1 cellular context compared by ENCODE assay signal in genomic region chr12:53180270-53180930, GRCh38.
TF ChIP-seq lines count a peak whose summit lies in the region.

Gene CSAD (minus strand): TSS chr12:53180925. CDS start chr12:53173470, 7,455 bp downstream.
A gene with protein sequence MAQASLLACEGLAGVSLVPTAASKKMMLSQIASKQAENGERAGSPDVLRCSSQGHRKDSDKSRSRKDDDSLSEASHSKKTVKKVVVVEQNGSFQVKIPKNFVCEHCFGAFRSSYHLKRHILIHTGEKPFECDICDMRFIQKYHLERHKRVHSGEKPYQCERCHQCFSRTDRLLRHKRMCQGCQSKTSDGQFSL (plus strand): TSS chr12:53180722. CDS start chr12:53181984, 1,262 bp downstream.

TF ChIP-seq in HepG2, 621 proteins besides CTCF, POLR2A, EP300 and RAD21 (continued from another document and continues in another):
- TF ChIP-seq, protein P1, sequence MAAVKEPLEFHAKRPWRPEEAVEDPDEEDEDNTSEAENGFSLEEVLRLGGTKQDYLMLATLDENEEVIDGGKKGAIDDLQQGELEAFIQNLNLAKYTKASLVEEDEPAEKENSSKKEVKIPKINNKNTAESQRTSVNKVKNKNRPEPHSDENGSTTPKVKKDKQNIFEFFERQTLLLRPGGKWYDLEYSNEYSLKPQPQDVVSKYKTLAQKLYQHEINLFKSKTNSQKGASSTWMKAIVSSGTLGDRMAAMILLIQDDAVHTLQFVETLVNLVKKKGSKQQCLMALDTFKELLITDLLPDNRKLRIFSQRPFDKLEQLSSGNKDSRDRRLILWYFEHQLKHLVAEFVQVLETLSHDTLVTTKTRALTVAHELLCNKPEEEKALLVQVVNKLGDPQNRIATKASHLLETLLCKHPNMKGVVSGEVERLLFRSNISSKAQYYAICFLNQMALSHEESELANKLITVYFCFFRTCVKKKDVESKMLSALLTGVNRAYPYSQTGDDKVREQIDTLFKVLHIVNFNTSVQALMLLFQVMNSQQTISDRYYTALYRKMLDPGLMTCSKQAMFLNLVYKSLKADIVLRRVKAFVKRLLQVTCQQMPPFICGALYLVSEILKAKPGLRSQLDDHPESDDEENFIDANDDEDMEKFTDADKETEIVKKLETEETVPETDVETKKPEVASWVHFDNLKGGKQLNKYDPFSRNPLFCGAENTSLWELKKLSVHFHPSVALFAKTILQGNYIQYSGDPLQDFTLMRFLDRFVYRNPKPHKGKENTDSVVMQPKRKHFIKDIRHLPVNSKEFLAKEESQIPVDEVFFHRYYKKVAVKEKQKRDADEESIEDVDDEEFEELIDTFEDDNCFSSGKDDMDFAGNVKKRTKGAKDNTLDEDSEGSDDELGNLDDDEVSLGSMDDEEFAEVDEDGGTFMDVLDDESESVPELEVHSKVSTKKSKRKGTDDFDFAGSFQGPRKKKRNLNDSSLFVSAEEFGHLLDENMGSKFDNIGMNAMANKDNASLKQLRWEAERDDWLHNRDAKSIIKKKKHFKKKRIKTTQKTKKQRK (IDR thresholded peaks at IDR 0.05; ENCODE audit: low read length) = no peak
- TF ChIP-seq ELF1 (CRISPR knock-in tag; IDR thresholded peaks at IDR 0.05) (peak; percentile 92), ASH2L (IDR thresholded peaks at IDR 0.05; ENCODE audit: insufficient read length, low read depth, low read length) (peak; percentile 77), SIX1 (CRISPR knock-in tag; IDR thresholded peaks at IDR 0.05; ENCODE audit: borderline replicate concordance) (no peak), ZNF225 (CRISPR knock-in tag; IDR thresholded peaks at IDR 0.05) (no peak), ZNF235 (CRISPR knock-in tag; IDR thresholded peaks at IDR 0.05; ENCODE audit: borderline replicate concordance) (peak; percentile 13; the same call in 1 of the 2 replicates), POLR2G (IDR thresholded peaks at IDR 0.05; ENCODE audit: low read depth, low read length) (peak; percentile 90), MAZ (IDR thresholded peaks at IDR 0.05; ENCODE audit: borderline replicate concordance, low read depth, low read length) (peak; percentile 95), MAZ (CRISPR knock-in tag; IDR thresholded peaks at IDR 0.05; ENCODE audit: low read depth) (peak; percentile 98), ZNF142 (CRISPR knock-in tag; IDR thresholded peaks at IDR 0.05) (no peak; the same call in 1 of the 2 replicates), ZNF30 (CRISPR knock-in tag; IDR thresholded peaks at IDR 0.05) (no peak), ZNF580 (CRISPR knock-in tag; IDR thresholded peaks at IDR 0.05; ENCODE audit: borderline replicate concordance, low read depth) (peak; percentile 37; the same call in 1 of the 2 replicates), ZNF230 (CRISPR knock-in tag; IDR thresholded peaks at IDR 0.05) (no peak), RELA (CRISPR knock-in tag; IDR thresholded peaks at IDR 0.05) (0 out of 2 replicates have a peak, but pooled peaks have one; percentile 25), KDM3A (CRISPR knock-in tag; IDR thresholded peaks at IDR 0.05; ENCODE audit: low read depth) (peak; percentile 66; the same call in 1 of the 2 replicates), MYNN (CRISPR knock-in tag; IDR thresholded peaks at IDR 0.05; ENCODE audit: low read depth) (no peak), EZH2 (conservative IDR thresholded peaks at IDR 0.05; ENCODE audit: low read depth, low read length) (no peak), ZNF768 (CRISPR knock-in tag; IDR thresholded peaks at IDR 0.05) (no peak), SOX13 (IDR thresholded peaks at IDR 0.05) (no peak), SOX13 (CRISPR knock-in tag; conservative IDR thresholded peaks at IDR 0.05 in 1 of 2, IDR thresholded peaks at IDR 0.05 in 1 of 2) (peak in 1 of 2 experiments; percentile 43; a peak in 1 of 4 replicates), TBP (CRISPR knock-in tag; IDR thresholded peaks at IDR 0.05) (no peak), KIAA2018 (CRISPR knock-in tag; IDR thresholded peaks at IDR 0.05; ENCODE audit: borderline replicate concordance) (no peak), ZNF7 (CRISPR knock-in tag; IDR thresholded peaks at IDR 0.05) (no peak), ZNF234 (CRISPR knock-in tag; conservative IDR thresholded peaks at IDR 0.05) (no peak; the same call in 1 of the 2 replicates), PHF21A (CRISPR knock-in tag; IDR thresholded peaks at IDR 0.05) (peak; percentile 81; the same call in 1 of the 2 replicates), KLF15 (CRISPR knock-in tag; IDR thresholded peaks at IDR 0.05; ENCODE audit: borderline replicate concordance) (no peak), POLR2AphosphoS2 (IDR thresholded peaks at IDR 0.05; ENCODE audit: low read depth, low read length) (no peak), FOSL2 (CRISPR knock-in tag; IDR thresholded peaks at IDR 0.05) (peak; percentile 43), MED13 (CRISPR knock-in tag; IDR thresholded peaks at IDR 0.05) (0 out of 2 replicates have a peak, but pooled peaks have one; percentile 39), NCOA1 (CRISPR knock-in tag; IDR thresholded peaks at IDR 0.05) (no peak), ZNF570 (CRISPR knock-in tag; IDR thresholded peaks at IDR 0.05; ENCODE audit: borderline replicate concordance) (no peak), BORCS8-MEF2B (CRISPR knock-in tag; IDR thresholded peaks at IDR 0.05) (peak; percentile 43; the same call in 1 of the 2 replicates), ZFP82 (CRISPR knock-in tag; IDR thresholded peaks at IDR 0.05; ENCODE audit: borderline replicate concordance) (0 out of 2 replicates have a peak, but pooled peaks have one; percentile 46), ESRRA (CRISPR knock-in tag; IDR thresholded peaks at IDR 0.05; ENCODE audit: low read depth) (peak; percentile 39; the same call in 1 of the 2 replicates), NFE2L2 (IDR thresholded peaks at IDR 0.05; ENCODE audit: low read length) (no peak)
- TF ChIP-seq, protein P2, sequence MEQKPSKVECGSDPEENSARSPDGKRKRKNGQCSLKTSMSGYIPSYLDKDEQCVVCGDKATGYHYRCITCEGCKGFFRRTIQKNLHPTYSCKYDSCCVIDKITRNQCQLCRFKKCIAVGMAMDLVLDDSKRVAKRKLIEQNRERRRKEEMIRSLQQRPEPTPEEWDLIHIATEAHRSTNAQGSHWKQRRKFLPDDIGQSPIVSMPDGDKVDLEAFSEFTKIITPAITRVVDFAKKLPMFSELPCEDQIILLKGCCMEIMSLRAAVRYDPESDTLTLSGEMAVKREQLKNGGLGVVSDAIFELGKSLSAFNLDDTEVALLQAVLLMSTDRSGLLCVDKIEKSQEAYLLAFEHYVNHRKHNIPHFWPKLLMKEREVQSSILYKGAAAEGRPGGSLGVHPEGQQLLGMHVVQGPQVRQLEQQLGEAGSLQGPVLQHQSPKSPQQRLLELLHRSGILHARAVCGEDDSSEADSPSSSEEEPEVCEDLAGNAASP (CRISPR knock-in tag; IDR thresholded peaks at IDR 0.05; ENCODE audit: borderline replicate concordance) = peak; percentile 73
- TF ChIP-seq, protein P3, sequence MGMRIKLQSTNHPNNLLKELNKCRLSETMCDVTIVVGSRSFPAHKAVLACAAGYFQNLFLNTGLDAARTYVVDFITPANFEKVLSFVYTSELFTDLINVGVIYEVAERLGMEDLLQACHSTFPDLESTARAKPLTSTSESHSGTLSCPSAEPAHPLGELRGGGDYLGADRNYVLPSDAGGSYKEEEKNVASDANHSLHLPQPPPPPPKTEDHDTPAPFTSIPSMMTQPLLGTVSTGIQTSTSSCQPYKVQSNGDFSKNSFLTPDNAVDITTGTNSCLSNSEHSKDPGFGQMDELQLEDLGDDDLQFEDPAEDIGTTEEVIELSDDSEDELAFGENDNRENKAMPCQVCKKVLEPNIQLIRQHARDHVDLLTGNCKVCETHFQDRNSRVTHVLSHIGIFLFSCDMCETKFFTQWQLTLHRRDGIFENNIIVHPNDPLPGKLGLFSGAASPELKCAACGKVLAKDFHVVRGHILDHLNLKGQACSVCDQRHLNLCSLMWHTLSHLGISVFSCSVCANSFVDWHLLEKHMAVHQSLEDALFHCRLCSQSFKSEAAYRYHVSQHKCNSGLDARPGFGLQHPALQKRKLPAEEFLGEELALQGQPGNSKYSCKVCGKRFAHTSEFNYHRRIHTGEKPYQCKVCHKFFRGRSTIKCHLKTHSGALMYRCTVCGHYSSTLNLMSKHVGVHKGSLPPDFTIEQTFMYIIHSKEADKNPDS (CRISPR knock-in tag; IDR thresholded peaks at IDR 0.05) = 0 out of 2 replicates have a peak, but pooled peaks have one; percentile 6
